In genomic region chr12:6468283-6468575, GRCh38 we compare ENCODE assay signal across 13 cellular contexts. TPM values are rescaled to one million over a fixed set of nuclear protein-coding genes. Genes with fewer than 3 reads are reported as not detected.
A peak's percentile ranks its signal among the peaks of the same experiment; 100 is the strongest.
DNase-seq lines count a peak whose midpoint lies in the region; ATAC-seq, FAIRE-seq and TF ChIP-seq lines count a peak whose summit lies in the region.
"Had no signal": no experiment of that assay in that cellular context is flagged by ENCODE, and none has a peak within 500 bp of the region (broad histone marks: within the 10 kb centered on the region; RNA-seq: fewer than 3 reads in every experiment).

No MANE protein-coding gene starts in this region.

- H2AFZ ChIP-seq in PC-3 (ENCODE audit: low read length) (no peak overlapping the region), endothelial cell of umbilical vein (ENCODE audit: low read depth, low read length) (no peak overlapping the region)

- CTCF ChIA-PET in activated CD8-positive, alpha-beta memory T cell treated with anti-CD3 and anti-CD28 coated beads, Interleukin-2, amount 10 ng/mL, durations not matched to agents 7 days and 5 days (lab: Charles Lee) = interaction anchor here (1.1 to 4.2 kb wide), 3 partner anchors 21 to 43 kb away, joined by 3 to 40 read pairs (median 3); partner anchors contain the start of gene MRPL51
- CTCF ChIA-PET in PC-3 (lab: Charles Lee) (no interaction called here), endothelial cell of umbilical vein (lab: Charles Lee) (interaction anchor here (5.2 kb wide), 1 partner anchor 70 kb away, joined by 33 read pairs; no protein-coding TSS in a partner anchor)

- H3K4me3 ChIP-seq in PC-3 (ENCODE audit: low read length) (no peak overlapping the region), endothelial cell of umbilical vein (replicated peaks in 1 of 3; ENCODE audit: insufficient read depth in 1 of 3, low read depth in 1 of 3, low read length in 3 of 3) (no peak overlapping the region), small intestine (ENCODE audit: low read depth in 1 of 2, low read length in 2 of 2) (no peak overlapping the region)

- FAIRE-seq in endothelial cell of umbilical vein (lab: Jason Lieb, UNC) (peak; percentile 21), small intestine (lab: Jason Lieb, UNC) (no peak)

- peak overlapping the region; percentile 94 for H3K27ac Mint-ChIP-seq in activated CD8-positive, alpha-beta memory T cell treated with anti-CD3 and anti-CD28 coated beads, Interleukin-2, amount 10 ng/mL, durations not matched to agents 7 days and 5 days

- no peaks in the 10 kb centered on the region for H3K27me3 Mint-ChIP-seq in activated CD8-positive, alpha-beta memory T cell treated with anti-CD3 and anti-CD28 coated beads, Interleukin-2, amount 10 ng/mL, durations not matched to agents 7 days and 5 days

- no peaks in the 10 kb centered on the region for H3F3A ChIP-seq in PC-3 (ENCODE audit: low read length, unreplicated experiment)

- peak overlapping the region; percentile 87 for H3K4me3 Mint-ChIP-seq in activated CD8-positive, alpha-beta memory T cell treated with anti-CD3 and anti-CD28 coated beads, Interleukin-2, amount 10 ng/mL, durations not matched to agents 7 days and 5 days

- no peak for ATAC-seq in activated CD8-positive, alpha-beta memory T cell treated with anti-CD3 and anti-CD28 coated beads, Interleukin-2, amount 10 ng/mL, durations not matched to agents 7 days and 5 days
- ATAC-seq in PC-3 (no peak), HG03108 (IDR thresholded peaks at IDR 0.05; ENCODE audit: unreplicated experiment) (no peak), GM21447 (IDR thresholded peaks at IDR 0.05; ENCODE audit: unreplicated experiment) (no peak)
- ATAC-seq: right cardiac atrium had no signal

- no peaks in the 10 kb centered on the region for H3K9me1 ChIP-seq in endothelial cell of umbilical vein (replicated peaks; ENCODE audit: control insufficient read depth, extremely low read depth, insufficient read depth, low read length)

- dilution Hi-C loops in endothelial cell of umbilical vein (cut with MboI; ENCODE audit: extremely low pct_ligation_motif_present, low sequenced_read_pairs) = no loop called here

- H3K36me3 Mint-ChIP-seq in activated CD8-positive, alpha-beta memory T cell treated with anti-CD3 and anti-CD28 coated beads, Interleukin-2, amount 10 ng/mL, durations not matched to agents 7 days and 5 days = peaks cover 55% of the 10 kb centered on the region

- H3K79me2 ChIP-seq in PC-3 (ENCODE audit: low read length) (peaks cover 11% of the 10 kb centered on the region), endothelial cell of umbilical vein (ENCODE audit: control insufficient read depth, insufficient read depth, low read length) (peaks cover 2% of the 10 kb centered on the region)

- no peaks in the 10 kb centered on the region for H4K20me1 ChIP-seq in PC-3 (ENCODE audit: low read length)
- no peaks in the 10 kb centered on the region for H4K20me1 ChIP-seq in endothelial cell of umbilical vein (replicated peaks; ENCODE audit: control insufficient read depth, extremely low read depth, insufficient read depth, low read length)

- H3K9me3 ChIP-seq in PC-3 (ENCODE audit: low read length) = no peaks in the 10 kb centered on the region
- H3K9me3 ChIP-seq in endothelial cell of umbilical vein (replicated peaks; ENCODE audit: control insufficient read depth, insufficient read depth, low read length) = no peaks in the 10 kb centered on the region
- no peaks in the 10 kb centered on the region for H3K9me3 ChIP-seq in small intestine (ENCODE audit: control insufficient read depth, low read depth)

- H3K27me3 ChIP-seq in PC-3 (ENCODE audit: low read length) (no peaks in the 10 kb centered on the region), endothelial cell of umbilical vein (ENCODE audit: control insufficient read depth in 2 of 2, insufficient read depth in 2 of 2, low read length in 2 of 2) (no peaks in the 10 kb centered on the region), small intestine (ENCODE audit: control insufficient read depth in 2 of 2, insufficient read depth in 2 of 2, low read length in 2 of 2) (no peaks in the 10 kb centered on the region)

- intact Hi-C loops in PC-3 (cut with micrococcal nuclease) = no loop called here
- intact Hi-C loops in endothelial cell of umbilical vein (cut with micrococcal nuclease) = loop anchor here (5.0 kb wide), 1 partner anchor 131 kb away; no protein-coding TSS in a partner anchor

- POLR2A ChIA-PET in PC-3 (lab: Charles Lee; ENCODE audit: unreplicated experiment) = no interaction called here
- POLR2A ChIA-PET in endothelial cell of umbilical vein (lab: Charles Lee) = interaction anchor here (0.7 kb wide), 1 partner anchor 377 kb away, joined by 3 read pairs; no protein-coding TSS in a partner anchor

- TF ChIP-seq CTCF in PC-3 (conservative IDR thresholded peaks at IDR 0.05; ENCODE audit: low read depth, low read length) = no peak
- TF ChIP-seq CTCF in endothelial cell of umbilical vein (IDR thresholded peaks at IDR 0.05; ENCODE audit: extremely low read depth in 1 of 2, insufficient read depth in 1 of 2, low read depth in 1 of 2, low read length in 2 of 2) = no peak

- H3K9me2 ChIP-seq in PC-3 (replicated peaks; ENCODE audit: low read length) = no peaks in the 10 kb centered on the region

- BruUV-seq in PC-3 (replicated peaks; lab: Mats Ljungman, UMichigan) = no TSS peak
- no TSS peak for BruUV-seq in endothelial cell of umbilical vein (replicated peaks; lab: Mats Ljungman, UMichigan)

- no peak for DNase-seq in activated CD8-positive, alpha-beta memory T cell treated with anti-CD3 and anti-CD28 coated beads, Interleukin-2, amount 10 ng/mL, durations not matched to agents 7 days and 5 days
- DNase-seq in activated CD8-positive, alpha-beta memory T cell treated with anti-CD3 and anti-CD28 coated beads, Interleukin-2, amount 50 U/mL, for 4 hours = no peak
- peak; percentile 26 for DNase-seq in PC-3
- no peak for DNase-seq in endothelial cell of umbilical vein (ENCODE audit: low read depth, low spot score)
- peak; percentile 36 for DNase-seq in small intestine
- DNase-seq in NOMO-1 (lab: John Stamatoyannopoulos, UW; ENCODE audit: unreplicated experiment in 2 of 2) = no peak
- DNase-seq: activated CD4-positive, alpha-beta T cell treated with anti-CD3 and anti-CD28 coated beads for 1 hour; DMS79; NCI-H510A had no signal

- peaks cover 25% of the 10 kb centered on the region for H3K4me1 ChIP-seq in PC-3 (ENCODE audit: insufficient read depth, low read length)
- H3K4me1 ChIP-seq in endothelial cell of umbilical vein (ENCODE audit: control insufficient read depth, extremely low read depth, insufficient read depth, low read length) = peaks cover 19% of the 10 kb centered on the region
- no peaks in the 10 kb centered on the region for H3K4me1 ChIP-seq in small intestine (ENCODE audit: control insufficient read depth in 2 of 2, insufficient read depth in 1 of 2, low read depth in 1 of 2, low read length in 1 of 2)

- H3K4me2 ChIP-seq in PC-3 (ENCODE audit: low read length) (peak overlapping the region; percentile 100), endothelial cell of umbilical vein (ENCODE audit: insufficient read depth, low read length) (no peak overlapping the region)

- no peaks in the 10 kb centered on the region for H3K9me3 Mint-ChIP-seq in activated CD8-positive, alpha-beta memory T cell treated with anti-CD3 and anti-CD28 coated beads, Interleukin-2, amount 10 ng/mL, durations not matched to agents 7 days and 5 days (ENCODE audit: low read depth)

- peaks cover 73% of the 10 kb centered on the region for H3K4me1 Mint-ChIP-seq in activated CD8-positive, alpha-beta memory T cell treated with anti-CD3 and anti-CD28 coated beads, Interleukin-2, amount 10 ng/mL, durations not matched to agents 7 days and 5 days

- H3K27ac ChIP-seq in PC-3 (ENCODE audit: low read length) = no peak overlapping the region
- no peak overlapping the region for H3K27ac ChIP-seq in endothelial cell of umbilical vein (ENCODE audit: insufficient read depth, low read depth, low read length)
- no peak overlapping the region for H3K27ac ChIP-seq in small intestine (ENCODE audit: low read depth in 1 of 2, low read length in 1 of 2)

- TF ChIP-seq POLR2A in endothelial cell of umbilical vein (IDR thresholded peaks at IDR 0.05; ENCODE audit: low read depth, low read length) = no peak

- H3K36me3 ChIP-seq in PC-3 (ENCODE audit: low read depth, low read length) (peaks cover 4% of the 10 kb centered on the region; the same call in 1 of the 2 replicates), endothelial cell of umbilical vein (ENCODE audit: control insufficient read depth in 2 of 2, extremely low read depth in 1 of 2, insufficient read depth in 2 of 2, low read length in 2 of 2) (peaks cover 0 to 7% of the 10 kb centered on the region in 2 experiments), small intestine (ENCODE audit: control insufficient read depth in 2 of 2, insufficient read depth in 2 of 2, low read length in 2 of 2) (peaks cover 1 to 12% of the 10 kb centered on the region in 2 donors)

- no peak overlapping the region for H3K9ac ChIP-seq in PC-3 (ENCODE audit: low read length)
- H3K9ac ChIP-seq in endothelial cell of umbilical vein (replicated peaks; ENCODE audit: extremely low read depth, insufficient read depth, low read length) = no peak overlapping the region

RNA-seq across cellular contexts. Expression of gene VAMP1, which starts 2.2 kb away (rescaled TPM):
- 10 to 100 TPM; 49.2 to 59.1 TPM for total RNA-seq in activated CD8-positive, alpha-beta memory T cell treated with anti-CD3 and anti-CD28 coated beads, Interleukin-2, amount 10 ng/mL, durations not matched to agents 7 days and 5 days
- total RNA-seq in PC-3 (2014; rRNA removed) (9.3 and 13.9 TPM in 2 replicates), endothelial cell of umbilical vein (6.6 and 7.0 TPM in 2 replicates)
- polyA plus RNA-seq in endothelial cell of umbilical vein (9.0 and 9.9 TPM in 2 replicates), small intestine (1 to 10 TPM; 1.6 to 5.8 (median 1.8) TPM)
- 4.3 and 5.3 TPM in 2 replicates for polyA plus RNA-seq in endothelial cell of umbilical vein (2011; cell fraction: cytosol; rRNA removed)
- 30.7 and 42.7 TPM in 2 replicates for polyA plus RNA-seq in endothelial cell of umbilical vein (2011; cell fraction: nucleus; rRNA removed)
- 6.9 and 8.4 TPM in 2 replicates for polyA plus RNA-seq in endothelial cell of umbilical vein (2012)
- 5.5 and 12.9 TPM in 2 replicates for polyA minus RNA-seq in endothelial cell of umbilical vein
- polyA minus RNA-seq in endothelial cell of umbilical vein (2011; cell fraction: cytosol; rRNA and poly(A)+ RNA removed) = 28.1 TPM
- polyA minus RNA-seq in endothelial cell of umbilical vein (2011; cell fraction: nucleus; rRNA and poly(A)+ RNA removed) = 7.4 and 9.7 TPM in 2 replicates

RNA-seq across cellular contexts. Expression of gene TAPBPL, which starts 16.4 kb away (rescaled TPM):
- total RNA-seq in activated CD8-positive, alpha-beta memory T cell treated with anti-CD3 and anti-CD28 coated beads, Interleukin-2, amount 10 ng/mL, durations not matched to agents 7 days and 5 days = 10 to 100 TPM; 49.1 to 53.0 TPM
- 0.47 and 1.8 TPM in 2 replicates for total RNA-seq in PC-3 (2014; rRNA removed)
- total RNA-seq in endothelial cell of umbilical vein = 9.9 and 11.7 TPM in 2 replicates
- 28.6 and 33.6 TPM in 2 replicates for polyA plus RNA-seq in endothelial cell of umbilical vein
- polyA plus RNA-seq in endothelial cell of umbilical vein (2011; cell fraction: cytosol; rRNA removed) = 18.1 and 19.6 TPM in 2 replicates
- polyA plus RNA-seq in endothelial cell of umbilical vein (2011; cell fraction: nucleus; rRNA removed) = 22.4 and 24.3 TPM in 2 replicates
- polyA plus RNA-seq in endothelial cell of umbilical vein (2012) = 5.8 and 7.5 TPM in 2 replicates
- polyA minus RNA-seq in endothelial cell of umbilical vein = 15.6 and 19.7 TPM in 2 replicates
- polyA minus RNA-seq in endothelial cell of umbilical vein (2011; cell fraction: cytosol; rRNA and poly(A)+ RNA removed) = not detected
- polyA minus RNA-seq in endothelial cell of umbilical vein (2011; cell fraction: nucleus; rRNA and poly(A)+ RNA removed) = 8.0 and 8.7 TPM in 2 replicates
- polyA plus RNA-seq in small intestine = 10 to 100 TPM; 26.4 to 38.6 (median 31.5) TPM

RNA-seq across cellular contexts. Expression of gene CD27, which starts 23.5 kb away (rescaled TPM):
- total RNA-seq in activated CD8-positive, alpha-beta memory T cell treated with anti-CD3 and anti-CD28 coated beads, Interleukin-2, amount 10 ng/mL, durations not matched to agents 7 days and 5 days = 10 to 100 TPM; 44.9 to 67.3 TPM
- not detected in 2 replicates for total RNA-seq in PC-3 (2014; rRNA removed)
- not detected in 2 replicates for total RNA-seq in endothelial cell of umbilical vein
- polyA plus RNA-seq in endothelial cell of umbilical vein = not detected in 2 replicates
- polyA plus RNA-seq in endothelial cell of umbilical vein (2011; cell fraction: cytosol; rRNA removed) = not detected in 2 replicates
- polyA plus RNA-seq in endothelial cell of umbilical vein (2011; cell fraction: nucleus; rRNA removed) = not detected in 2 replicates
- polyA plus RNA-seq in endothelial cell of umbilical vein (2012) = 0.15 and 0.28 TPM in 2 replicates
- polyA minus RNA-seq in endothelial cell of umbilical vein = not detected in 2 replicates
- polyA minus RNA-seq in endothelial cell of umbilical vein (2011; cell fraction: cytosol; rRNA and poly(A)+ RNA removed) = not detected
- not detected in 2 replicates for polyA minus RNA-seq in endothelial cell of umbilical vein (2011; cell fraction: nucleus; rRNA and poly(A)+ RNA removed)
- 10 to 100 TPM in 1 of 3 donors, 1 to 10 TPM in 1, under 1 TPM in 1; 0.45 to 16.2 (median 3.7) TPM for polyA plus RNA-seq in small intestine
- polyA plus RNA-seq: AG04450 had no signal

RNA-seq across cellular contexts. Expression of gene MRPL51, which starts 24.8 kb away (rescaled TPM):
- 100 to 1,000 TPM; 191 to 271 TPM for total RNA-seq in activated CD8-positive, alpha-beta memory T cell treated with anti-CD3 and anti-CD28 coated beads, Interleukin-2, amount 10 ng/mL, durations not matched to agents 7 days and 5 days
- total RNA-seq in PC-3 (2014; rRNA removed) (135 and 157 TPM in 2 replicates), endothelial cell of umbilical vein (267 and 273 TPM in 2 replicates)
- polyA plus RNA-seq in endothelial cell of umbilical vein (84.5 and 147 TPM in 2 replicates), small intestine (100 to 1,000 TPM in 1 of 3 donors, 10 to 100 TPM in 2; 88.1 to 126 (median 89.5) TPM)
- polyA plus RNA-seq in endothelial cell of umbilical vein (2011; cell fraction: cytosol; rRNA removed) = 159 and 183 TPM in 2 replicates
- polyA plus RNA-seq in endothelial cell of umbilical vein (2011; cell fraction: nucleus; rRNA removed) = 54.5 and 64.9 TPM in 2 replicates
- 256 and 305 TPM in 2 replicates for polyA plus RNA-seq in endothelial cell of umbilical vein (2012)
- polyA minus RNA-seq in endothelial cell of umbilical vein = 33.5 and 42.6 TPM in 2 replicates
- 41.8 TPM for polyA minus RNA-seq in endothelial cell of umbilical vein (2011; cell fraction: cytosol; rRNA and poly(A)+ RNA removed)
- polyA minus RNA-seq in endothelial cell of umbilical vein (2011; cell fraction: nucleus; rRNA and poly(A)+ RNA removed) = 9.0 and 11.2 TPM in 2 replicates

RNA-seq across cellular contexts. Expression of gene NCAPD2, which starts 25.7 kb away (rescaled TPM):
- total RNA-seq in activated CD8-positive, alpha-beta memory T cell treated with anti-CD3 and anti-CD28 coated beads, Interleukin-2, amount 10 ng/mL, durations not matched to agents 7 days and 5 days = 100 to 1,000 TPM; 173 to 200 TPM
- total RNA-seq in PC-3 (2014; rRNA removed) (105 TPM in 2 replicates), endothelial cell of umbilical vein (77.3 and 90.1 TPM in 2 replicates)
- polyA plus RNA-seq in endothelial cell of umbilical vein (33.6 and 41.8 TPM in 2 replicates), small intestine (10 to 100 TPM in 2 of 3 donors, 1 to 10 TPM in 1; 6.5 to 30.9 (median 13.2) TPM)
- polyA plus RNA-seq in endothelial cell of umbilical vein (2011; cell fraction: cytosol; rRNA removed) = 51.2 and 57.2 TPM in 2 replicates
- 57.7 and 61.4 TPM in 2 replicates for polyA plus RNA-seq in endothelial cell of umbilical vein (2011; cell fraction: nucleus; rRNA removed)
- polyA plus RNA-seq in endothelial cell of umbilical vein (2012) = 32.3 and 64.2 TPM in 2 replicates
- polyA minus RNA-seq in endothelial cell of umbilical vein = 96.4 and 101 TPM in 2 replicates
- polyA minus RNA-seq in endothelial cell of umbilical vein (2011; cell fraction: cytosol; rRNA and poly(A)+ RNA removed) = 117 TPM
- polyA minus RNA-seq in endothelial cell of umbilical vein (2011; cell fraction: nucleus; rRNA and poly(A)+ RNA removed) = 40.0 and 76.8 TPM in 2 replicates

Comparison
In these comparisons a context has a peak if more than half of its experiments do, and no peak if none do; other contexts are left out.
1. DNase-seq: peak in PC-3 (single experiment) and small intestine (single experiment); none in activated CD8-positive, alpha-beta memory T cell treated with anti-CD3 and anti-CD28 coated beads, Interleukin-2, amount 10 ng/mL, durations not matched to agents 7 days and 5 days (single experiment), activated CD8-positive, alpha-beta memory T cell treated with anti-CD3 and anti-CD28 coated beads, Interleukin-2, amount 50 U/mL, for 4 hours (single experiment), endothelial cell of umbilical vein (single experiment) and NOMO-1 (0 of 2).
2. RNA of gene CD27, which starts 23.5 kb away (total RNA-seq): 44.9 to 67.3 TPM in activated CD8-positive, alpha-beta memory T cell treated with anti-CD3 and anti-CD28 coated beads, Interleukin-2, amount 10 ng/mL, durations not matched to agents 7 days and 5 days; not detected in PC-3 and not detected in endothelial cell of umbilical vein; every median in the first group is over 10 times any median in the second.